Comparison of ENCODE assay signal across 22 cellular contexts in genomic region chr3:191972714-191973398, GRCh38.
DNase-seq lines count a peak whose midpoint lies in the region; ATAC-seq, FAIRE-seq and TF ChIP-seq lines count a peak whose summit lies in the region.
"Had no signal": no experiment of that assay in that cellular context is flagged by ENCODE, and none has a peak within 500 bp of the region (broad histone marks: within the 10 kb centered on the region; RNA-seq: fewer than 3 reads in every experiment).

No MANE protein-coding gene starts in this region.

- H3K4me1 Mint-ChIP-seq in GM23338 = peaks cover 9% of the 10 kb centered on the region; the same call in 2 of the 3 replicates
- H3K4me1 Mint-ChIP-seq in activated CD4-positive, alpha-beta memory T cell treated with anti-CD3 and anti-CD28 coated beads for 36 hours (ENCODE audit: low read depth) = no peaks in the 10 kb centered on the region

- no peaks in the 10 kb centered on the region for H3K36me3 ChIP-seq in bronchial epithelial cell (ENCODE audit: control insufficient read depth, insufficient read depth, low read length)
- H3K36me3 ChIP-seq in GM23338 (ENCODE audit: insufficient read depth) = no peaks in the 10 kb centered on the region
- H3K36me3 ChIP-seq: HAP-1, transverse colon had no signal

- H3K4me3 Mint-ChIP-seq in GM23338 = no peak overlapping the region
- H3K4me3 Mint-ChIP-seq in activated CD4-positive, alpha-beta memory T cell treated with anti-CD3 and anti-CD28 coated beads for 36 hours = no peak overlapping the region
- H3K4me3 Mint-ChIP-seq: activated T-helper 1 cell treated with anti-CD3 and anti-CD28 coated beads, Interleukin-12 subunit alpha, Interleukin-12 subunit beta, Interleukin-2, Interleukin-4 antibody, amounts not matched to agents 30 ng/mL and 10 ng/mL and 1 ng/mL, durations not matched to agents 14 hours and 24 hours and 36 hours; CD4-positive, alpha-beta T cell had no signal

- FAIRE-seq in bronchial epithelial cell (lab: Jason Lieb, UNC) = peak; percentile 40

- H3K4me2 ChIP-seq in GM23338 = no peak overlapping the region

- no peak overlapping the region for H3K27ac ChIP-seq in GM23338 (ENCODE audit: low read depth)
- H3K27ac ChIP-seq: parathyroid adenoma, transverse colon had no signal

- peaks cover 3% of the 10 kb centered on the region; the same call in 2 of the 3 replicates for H3K36me3 Mint-ChIP-seq in GM23338 (ENCODE audit: low read depth)
- H3K36me3 Mint-ChIP-seq in activated CD4-positive, alpha-beta memory T cell treated with anti-CD3 and anti-CD28 coated beads for 36 hours = no peaks in the 10 kb centered on the region

- TF ChIP-seq CTCF in GM12865 (IDR thresholded peaks at IDR 0.05; ENCODE audit: insufficient read depth, low read depth, low read length, missing control alignments) (no peak), bronchial epithelial cell (IDR thresholded peaks at IDR 0.05; ENCODE audit: insufficient read depth, low read length, severe bottlenecking) (no peak), GM23338 (conservative IDR thresholded peaks at IDR 0.05; ENCODE audit: low read depth in 2 of 2) (no peak)

- CTCF ChIA-PET in activated CD4-positive, alpha-beta memory T cell treated with anti-CD3 and anti-CD28 coated beads for 36 hours (lab: Charles Lee) = no interaction called here

- ATAC-seq in GM21367 (IDR thresholded peaks at IDR 0.05; ENCODE audit: unreplicated experiment) (peak; percentile 77), HG03045 (IDR thresholded peaks at IDR 0.05; ENCODE audit: unreplicated experiment) (peak; percentile 48), GM23338 (no peak), HG02840 (IDR thresholded peaks at IDR 0.05; ENCODE audit: low FRiP score, unreplicated experiment) (no peak)
- ATAC-seq: Panc1 had no signal

- H3K27me3 ChIP-seq in bronchial epithelial cell (ENCODE audit: control insufficient read depth, insufficient read depth, low read length) (no peaks in the 10 kb centered on the region), GM23338 (ENCODE audit: insufficient read depth) (no peaks in the 10 kb centered on the region)
- H3K27me3 ChIP-seq: transverse colon had no signal

- intact Hi-C loops in activated CD4-positive, alpha-beta memory T cell treated with anti-CD3 and anti-CD28 coated beads for 36 hours (cut with micrococcal nuclease) = no loop called here

- peaks cover 7% of the 10 kb centered on the region for H3K9me3 Mint-ChIP-seq in GM23338
- peaks cover 12% of the 10 kb centered on the region for H3K9me3 Mint-ChIP-seq in activated CD4-positive, alpha-beta memory T cell treated with anti-CD3 and anti-CD28 coated beads for 36 hours
- H3K9me3 Mint-ChIP-seq: CD4-positive, alpha-beta T cell had no signal

- no peak overlapping the region for H3K27ac Mint-ChIP-seq in GM23338
- H3K27ac Mint-ChIP-seq in activated CD4-positive, alpha-beta memory T cell treated with anti-CD3 and anti-CD28 coated beads for 36 hours = no peak overlapping the region
- H3K27ac Mint-ChIP-seq: activated T-helper 1 cell treated with anti-CD3 and anti-CD28 coated beads, Interleukin-12 subunit alpha, Interleukin-12 subunit beta, Interleukin-2, Interleukin-4 antibody, amounts not matched to agents 30 ng/mL and 10 ng/mL and 1 ng/mL, durations not matched to agents 14 hours and 24 hours and 36 hours; CD4-positive, alpha-beta T cell had no signal

- H4K20me1 ChIP-seq in GM23338 (replicated peaks; ENCODE audit: insufficient read depth) = no peaks in the 10 kb centered on the region

- peaks cover under 1% of the 10 kb centered on the region for H3K27me3 Mint-ChIP-seq in GM23338 (ENCODE audit: insufficient read depth, low read depth, poor library complexity)
- H3K27me3 Mint-ChIP-seq in activated CD4-positive, alpha-beta memory T cell treated with anti-CD3 and anti-CD28 coated beads for 36 hours = no peaks in the 10 kb centered on the region
- H3K27me3 Mint-ChIP-seq: CD4-positive, alpha-beta T cell had no signal

- H3K79me2 ChIP-seq in GM23338 (replicated peaks; ENCODE audit: insufficient read depth) = no peaks in the 10 kb centered on the region
- H3K79me2 ChIP-seq: parathyroid adenoma had no signal

- no peak overlapping the region for H2AFZ ChIP-seq in GM23338
- H2AFZ ChIP-seq: parathyroid adenoma had no signal

- no peaks in the 10 kb centered on the region; the same call in 1 of the 2 replicates for H3K9me2 ChIP-seq in GM23338 (ENCODE audit: insufficient read depth)

- POLR2A ChIA-PET in activated CD4-positive, alpha-beta memory T cell treated with anti-CD3 and anti-CD28 coated beads for 36 hours (lab: Charles Lee) = no interaction called here

- H3F3A ChIP-seq in GM23338 (replicated peaks; ENCODE audit: low read depth) = no peaks in the 10 kb centered on the region

- no peaks in the 10 kb centered on the region; the same call in 1 of the 2 replicates for H3K4me1 ChIP-seq in GM23338 (ENCODE audit: insufficient read depth)
- H3K4me1 ChIP-seq: HAP-1, parathyroid adenoma, transverse colon had no signal

- peak; percentile 49 for DNase-seq in GM12865 (ENCODE audit: low read depth)
- no peak for DNase-seq in bronchial epithelial cell (ENCODE audit: low read depth)
- no peak for DNase-seq in NCI-H2107 treated with DMSO at 0.1 percent for 48 hours (lab: John Stamatoyannopoulos, UW; ENCODE audit: unreplicated experiment)
- no peak for DNase-seq in GM23338 (ENCODE audit: low spot score)
- no peak for DNase-seq in activated CD4-positive, alpha-beta memory T cell treated with anti-CD3 and anti-CD28 coated beads for 36 hours
- DNase-seq: activated CD4-positive, alpha-beta T cell treated with anti-CD3 and anti-CD28 coated beads, Interleukin-2, amount 50 U/mL, for 48 hours; caudate nucleus; CD4-positive, alpha-beta T cell; DND-41; effector CD4-positive, alpha-beta T cell; hippocampal formation; NCI-H187 treated with DMSO at 0.1 percent for 48 hours; stimulated activated CD4-positive, alpha-beta T cell treated with anti-CD3 and anti-CD28 coated beads, Interleukin-4, amount 100 ng/mL, for 1 hour; stimulated activated CD8-positive, alpha-beta memory T cell treated with anti-CD3 and anti-CD28 coated beads, Interleukin-4, amount 100 ng/mL, for 48 hours; transverse colon had no signal

- no peak overlapping the region for H3K4me3 ChIP-seq in GM12865 (ENCODE audit: low read depth, low read length)
- no peak overlapping the region for H3K4me3 ChIP-seq in bronchial epithelial cell (ENCODE audit: low read depth, low read length)
- H3K4me3 ChIP-seq in GM23338 = no peak overlapping the region
- H3K4me3 ChIP-seq: HAP-1, transverse colon had no signal

TF ChIP-seq in GM23338, 12 proteins besides CTCF, POLR2A, EP300 and RAD21 (continues in another document):
- no peak for TF ChIP-seq NANOG (IDR thresholded peaks at IDR 0.05; ENCODE audit: borderline replicate concordance)
- TF ChIP-seq STAT1 (IDR thresholded peaks at IDR 0.05; ENCODE audit: unreplicated experiment) = no peak
- no peak for TF ChIP-seq ZNF462 (CRISPR knock-in tag; IDR thresholded peaks at IDR 0.05)

Comparison
In these comparisons a context has a peak if more than half of its experiments do, and no peak if none do; other contexts are left out.
1. ATAC-seq: peak in GM21367 (single experiment) and HG03045 (single experiment); none in GM23338 (single experiment) and HG02840 (single experiment).